In the genomic region with DNA sequence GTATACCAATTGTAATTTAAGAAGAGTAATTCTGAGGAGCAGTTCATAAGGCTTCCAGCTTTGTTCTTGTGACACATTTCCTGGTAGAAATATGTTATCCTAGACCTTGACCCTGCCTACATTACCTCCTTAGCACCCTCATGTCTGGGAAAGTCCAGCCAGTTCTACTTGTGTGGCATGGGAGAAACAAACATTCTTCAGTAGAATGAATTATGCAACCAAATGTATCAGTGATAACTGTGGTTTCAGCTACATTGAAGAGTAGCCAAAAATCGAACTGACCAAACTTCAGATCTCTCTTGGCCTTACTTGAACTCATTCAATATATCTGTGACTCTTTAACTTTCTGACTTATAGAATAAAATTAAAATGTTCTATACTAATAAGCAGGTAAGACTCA, we compare ENCODE assay signal across 17 cellular contexts.
DNase-seq lines count a peak whose midpoint lies in the region; ATAC-seq and TF ChIP-seq lines count a peak whose summit lies in the region.
"Had no signal": no experiment of that assay in that cellular context is flagged by ENCODE, and none has a peak within 500 bp of the region (broad histone marks: within the 10 kb centered on the region; RNA-seq: fewer than 3 reads in every experiment).

No MANE protein-coding gene starts in this region.

- H3K27ac ChIP-seq in upper lobe of left lung: no peak overlapping the region
- H3K27ac ChIP-seq: parathyroid adenoma, spleen had no signal

- TF ChIP-seq CTCF in AG04449 (IDR thresholded peaks at IDR 0.05; ENCODE audit: insufficient read depth, low read length, missing control alignments) (no peak), cardiac fibroblast (IDR thresholded peaks at IDR 0.05; ENCODE audit: low read depth, low read length) (no peak), upper lobe of left lung (IDR thresholded peaks at IDR 0.05) (no peak)

- H3K9me3 ChIP-seq in upper lobe of left lung: no peaks in the 10 kb centered on the region
- H3K9me3 ChIP-seq: spleen had no signal

- CTCF ChIA-PET in AG04449 (lab: Yijun Ruan, JAX): no interaction called here

- H3K27me3 ChIP-seq in upper lobe of left lung: no peaks in the 10 kb centered on the region
- H3K27me3 ChIP-seq: spleen had no signal

- POLR2A ChIA-PET in AG04449 (lab: Yijun Ruan, JAX): no interaction called here

- DNase-seq in AG04449 (ENCODE audit: low read depth, low spot score) (peak; percentile 16), HT1080 (ENCODE audit: low read depth) (peak; percentile 68), cardiac fibroblast (ENCODE audit: low read depth in 2 of 2) (peak; percentile 73 to 81), left lobe of liver (ENCODE audit: low spot score) (no peak), upper lobe of left lung (no peak), DMS153 (lab: John Stamatoyannopoulos, UW) (no peak)
- no peak for DNase-seq in effector CD4-positive, alpha-beta T cell
- DNase-seq: activated CD4-positive, alpha-beta T cell treated with anti-CD3 and anti-CD28 coated beads, Interleukin-2, amount 50 U/mL, for 48 hours; activated T-cell treated with anti-CD3 and anti-CD28 coated beads, Interleukin-2, amount 50 U/mL, for 4 hours; GF-D8; Kasumi-1; NCI-H1694; NCI-H510A treated with DMSO at 0.1 percent for 48 hours; spleen; stimulated activated naive CD4-positive, alpha-beta T cell treated with Interleukin-2 at 50 U/mL for 16 hours had no signal

- H3K36me3 ChIP-seq in upper lobe of left lung: no peaks in the 10 kb centered on the region
- H3K36me3 ChIP-seq: spleen had no signal

- WGBS in upper lobe of left lung, 2 donors: 25 to 38% methylated on average over 1 of the region's 1 CpG

- no peak for TF ChIP-seq EP300 in upper lobe of left lung (IDR thresholded peaks at IDR 0.05)

- no peak for TF ChIP-seq POLR2A in upper lobe of left lung (IDR thresholded peaks at IDR 0.05)

- ATAC-seq in left lobe of liver (peak; percentile 69), upper lobe of left lung (ENCODE audit: low FRiP score in 2 of 2) (no peak), GM19023 (IDR thresholded peaks at IDR 0.05; ENCODE audit: unreplicated experiment) (no peak)
- ATAC-seq: activated T-cell treated with anti-CD3 and anti-CD28 coated beads, Interleukin-2, amount 50 U/mL, for 4 hours had no signal

- H3K4me1 ChIP-seq in upper lobe of left lung: peaks cover 0 to 3% (median 0%) of the 10 kb centered on the region in 4 donors
- H3K4me1 ChIP-seq: parathyroid adenoma, spleen had no signal

- no peak overlapping the region for H3K4me3 ChIP-seq in AG04449 (ENCODE audit: low read depth, low read length)
- H3K4me3 ChIP-seq in cardiac fibroblast (replicated peaks in 1 of 2; ENCODE audit: low read depth in 2 of 2, low read length in 2 of 2): no peak overlapping the region
- no peak overlapping the region for H3K4me3 ChIP-seq in upper lobe of left lung
- H3K4me3 ChIP-seq: spleen had no signal

Comparison
In these comparisons a context has a peak if more than half of its experiments do, and no peak if none do; other contexts are left out.
1. DNase-seq: peak in AG04449 (single experiment), HT1080 (single experiment) and cardiac fibroblast (2 of 2); none in left lobe of liver (single experiment), effector CD4-positive, alpha-beta T cell (single experiment), upper lobe of left lung (0 of 2) and DMS153 (single experiment).